1 cellular context compared by ENCODE assay signal in the genomic region with DNA sequence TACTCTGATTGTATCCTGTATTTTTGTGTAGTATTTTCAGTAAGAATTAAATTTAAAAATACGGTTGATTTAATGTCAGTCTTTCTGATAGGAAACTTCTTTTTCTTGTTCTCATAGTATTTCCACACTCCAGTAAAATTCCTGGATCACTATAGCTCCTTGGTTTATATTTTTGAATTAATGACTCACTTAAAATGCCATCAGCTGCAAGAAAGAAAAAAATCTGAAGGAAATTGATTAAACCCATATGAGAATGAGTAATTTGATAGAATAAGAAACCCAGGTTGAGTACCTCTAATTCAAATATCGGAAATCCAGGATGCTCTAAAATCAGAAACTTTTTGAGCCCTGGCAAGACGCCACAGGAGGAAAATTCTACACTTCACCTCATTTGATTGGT.
TF ChIP-seq lines count a peak whose summit lies in the region.

No MANE protein-coding gene starts in this region.

TF ChIP-seq in SK-N-SH treated with all-trans-retinoic acid at 6 μM for 48 hours, 23 proteins besides CTCF, POLR2A, EP300 and RAD21 (continued from another document):
- TF ChIP-seq, protein P1, sequence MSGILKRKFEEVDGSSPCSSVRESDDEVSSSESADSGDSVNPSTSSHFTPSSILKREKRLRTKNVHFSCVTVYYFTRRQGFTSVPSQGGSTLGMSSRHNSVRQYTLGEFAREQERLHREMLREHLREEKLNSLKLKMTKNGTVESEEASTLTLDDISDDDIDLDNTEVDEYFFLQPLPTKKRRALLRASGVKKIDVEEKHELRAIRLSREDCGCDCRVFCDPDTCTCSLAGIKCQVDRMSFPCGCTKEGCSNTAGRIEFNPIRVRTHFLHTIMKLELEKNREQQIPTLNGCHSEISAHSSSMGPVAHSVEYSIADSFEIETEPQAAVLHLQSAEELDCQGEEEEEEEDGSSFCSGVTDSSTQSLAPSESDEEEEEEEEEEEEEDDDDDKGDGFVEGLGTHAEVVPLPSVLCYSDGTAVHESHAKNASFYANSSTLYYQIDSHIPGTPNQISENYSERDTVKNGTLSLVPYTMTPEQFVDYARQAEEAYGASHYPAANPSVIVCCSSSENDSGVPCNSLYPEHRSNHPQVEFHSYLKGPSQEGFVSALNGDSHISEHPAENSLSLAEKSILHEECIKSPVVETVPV (CRISPR knock-in tag; IDR thresholded peaks at IDR 0.05): no peak
- no peak for TF ChIP-seq BACH2 (CRISPR knock-in tag; IDR thresholded peaks at IDR 0.05; ENCODE audit: borderline replicate concordance)
- TF ChIP-seq ZNF8 (CRISPR knock-in tag; IDR thresholded peaks at IDR 0.05): no peak
- no peak for TF ChIP-seq ZFP30 (CRISPR knock-in tag; IDR thresholded peaks at IDR 0.05)
